Comparison of ENCODE assay signal across 9 cellular contexts in genomic region chr5:95841914-95842812, GRCh38. TPM values are rescaled to one million over a fixed set of nuclear protein-coding genes. Genes with fewer than 3 reads are reported as not detected.
DNase-seq lines count a peak whose midpoint lies in the region; ATAC-seq and TF ChIP-seq lines count a peak whose summit lies in the region.
"Had no signal": no experiment of that assay in that cellular context is flagged by ENCODE, and none has a peak within 500 bp of the region (broad histone marks: within the 10 kb centered on the region; RNA-seq: fewer than 3 reads in every experiment).

No MANE protein-coding gene starts in this region.

- H3K27ac Mint-ChIP-seq in CD14-positive monocyte: peak overlapping the region; percentile 89 to 98 (median 96)
- peak overlapping the region; percentile 89 to 94 for H3K27ac Mint-ChIP-seq in T-cell

- intact Hi-C loops in CD14-positive monocyte (cut with micrococcal nuclease): loop anchor here in 1 of 2 donors (5.0 kb wide), 1 partner anchor 35 kb away; no protein-coding TSS in a partner anchor

- no peak overlapping the region for H3K18ac ChIP-seq in trophoblast cell (ENCODE audit: low read length)

- H3K27me3 ChIP-seq in trophoblast cell (ENCODE audit: insufficient read depth, low read length): no peaks in the 10 kb centered on the region

- H3K4ac ChIP-seq in trophoblast cell (ENCODE audit: low read depth, low read length): no peak overlapping the region

- no peak for ATAC-seq in T-cell (replicated peaks in 1 of 4)

- peaks cover 6% of the 10 kb centered on the region for H3K79me1 ChIP-seq in trophoblast cell (ENCODE audit: low read length)

- no peak overlapping the region for H2AK5ac ChIP-seq in trophoblast cell (ENCODE audit: low read length)

- H2BK12ac ChIP-seq in trophoblast cell (ENCODE audit: low read length): peak overlapping the region; percentile 18

- no CpG with 5 or more reads among the region's 8 CpGs for WGBS in trophoblast cell (ENCODE audit: extremely low coverage, insufficient coverage, insufficient read length)

- peaks cover 0 to 3% (median 0%) of the 10 kb centered on the region in 7 donors for H3K9me3 Mint-ChIP-seq in CD14-positive monocyte
- no peaks in the 10 kb centered on the region for H3K9me3 Mint-ChIP-seq in T-cell

- peak overlapping the region in 1 of 2 donors; percentile 49 for H3K4me3 Mint-ChIP-seq in CD14-positive monocyte
- H3K4me3 Mint-ChIP-seq in T-cell: no peak overlapping the region

- H2BK5ac ChIP-seq in trophoblast cell (ENCODE audit: low read depth, low read length, poor library complexity): no peak overlapping the region

- peaks cover 0 to 2% (median 2%) of the 10 kb centered on the region in 3 donors for H3K27me3 Mint-ChIP-seq in CD14-positive monocyte (ENCODE audit: low read depth in 3 of 3)
- H3K27me3 Mint-ChIP-seq in T-cell: no peaks in the 10 kb centered on the region

- peaks cover 7% of the 10 kb centered on the region in 2 experiments for H3K4me1 ChIP-seq in trophoblast cell (ENCODE audit: control insufficient read depth in 1 of 2, insufficient read depth in 2 of 2, low read length in 2 of 2)

- H3K9ac ChIP-seq in trophoblast cell (ENCODE audit: low read length): no peak overlapping the region

- no peak overlapping the region for H3K27ac ChIP-seq in trophoblast cell (ENCODE audit: low read depth, low read length)

- peaks cover 74% of the 10 kb centered on the region for H3K4me1 Mint-ChIP-seq in CD14-positive monocyte
- peaks cover 27 to 37% (median 35%) of the 10 kb centered on the region in 3 donors for H3K4me1 Mint-ChIP-seq in T-cell

- H3K9me3 ChIP-seq in trophoblast cell (ENCODE audit: insufficient read depth, low read depth, low read length): no peaks in the 10 kb centered on the region

- H2AFZ ChIP-seq in trophoblast cell (ENCODE audit: insufficient read depth, low read length, poor library complexity): no peak overlapping the region

- H3K36me3 Mint-ChIP-seq in CD14-positive monocyte: no peaks in the 10 kb centered on the region
- no peaks in the 10 kb centered on the region for H3K36me3 Mint-ChIP-seq in T-cell

- POLR2A ChIA-PET in T-cell (lab: Charles Lee): no interaction called here

- H3K4me3 ChIP-seq in fibroblast of pulmonary artery (replicated peaks; ENCODE audit: low read depth, low read length) (no peak overlapping the region), trophoblast cell (ENCODE audit: low read depth, low read length) (no peak overlapping the region)

- DNase-seq in CD14-positive monocyte (ENCODE audit: low spot score): peak; percentile 66
- no peak for DNase-seq in T-cell
- DNase-seq in fibroblast of pulmonary artery (ENCODE audit: low read depth): peak; percentile 97
- DNase-seq in trophoblast cell: peak; percentile 69 to 80
- no peak for DNase-seq in erythroblast (lab: John Stamatoyannopoulos, UW)
- DNase-seq in D341Med (ENCODE audit: low spot score): no peak
- no peak for DNase-seq in SK-N-DZ (ENCODE audit: low spot score)
- no peak for DNase-seq in medulla oblongata (ENCODE audit: extremely low spot score)
- DNase-seq: NCI-H2171 had no signal

- H4K8ac ChIP-seq in trophoblast cell (ENCODE audit: low read depth, low read length): peak overlapping the region; percentile 43

- peak overlapping the region; percentile 61 for H4K91ac ChIP-seq in trophoblast cell (ENCODE audit: low read depth, low read length)

- H3K36me3 ChIP-seq in trophoblast cell (ENCODE audit: control insufficient read depth in 1 of 2, insufficient read depth in 2 of 2, low read length in 2 of 2): no peaks in the 10 kb centered on the region

- no peak overlapping the region for H3K14ac ChIP-seq in trophoblast cell (ENCODE audit: low read length)

- H3K4me2 ChIP-seq in trophoblast cell (ENCODE audit: low read length): no peak overlapping the region

- TF ChIP-seq CTCF in CD14-positive monocyte (IDR thresholded peaks at IDR 0.05): no peak
- no peak for TF ChIP-seq CTCF in fibroblast of pulmonary artery (IDR thresholded peaks at IDR 0.05; ENCODE audit: low read length, missing control alignments)

- H2BK120ac ChIP-seq in trophoblast cell (ENCODE audit: insufficient read depth, low read length, poor library complexity): peak overlapping the region; percentile 43

- CTCF ChIA-PET in T-cell (lab: Charles Lee): interaction anchor here (1.3 to 3.5 kb wide), 4 partner anchors 28 to 61 kb away, joined by 4 to 43 read pairs (median 4); no protein-coding TSS in a partner anchor

- H3K79me2 ChIP-seq in trophoblast cell (ENCODE audit: control insufficient read depth, insufficient read depth, low read length, poor library complexity): peaks cover 2% of the 10 kb centered on the region

- H3K23ac ChIP-seq in trophoblast cell (ENCODE audit: low read length): no peak overlapping the region

- no peak overlapping the region for H4K12ac ChIP-seq in trophoblast cell (ENCODE audit: low read depth, low read length)

- no peak for TF ChIP-seq POLR2A in erythroblast (IDR thresholded peaks at IDR 0.05; ENCODE audit: low read length)

RNA-seq across cellular contexts. Expression of gene GLRX, which starts 19.6 kb away (rescaled TPM):
- polyA plus RNA-seq in CD14-positive monocyte: 100 to 1,000 TPM; 555 to 603 TPM
- total RNA-seq in T-cell: 10 to 100 TPM; 27.6 to 73.3 (median 56.8) TPM
- 63.7 and 67.6 TPM in 2 replicates for polyA plus RNA-seq in trophoblast cell (2013)
- polyA plus RNA-seq in SK-N-DZ (2014; cell fraction: cytosol; rRNA removed): 19.8 and 34.2 TPM in 2 replicates
- 9.8 and 20.5 TPM in 2 replicates for polyA plus RNA-seq in SK-N-DZ (2014; cell fraction: nucleus; rRNA removed)

Comparison
In these comparisons a context has a peak if more than half of its experiments do, and no peak if none do; other contexts are left out.
1. DNase-seq: peak in CD14-positive monocyte (single experiment), fibroblast of pulmonary artery (single experiment) and trophoblast cell (2 of 2); none in T-cell (0 of 34), erythroblast (0 of 2), D341Med (single experiment), SK-N-DZ (single experiment) and medulla oblongata (single experiment).